In genomic region chr19:31272707-31273106, GRCh38 we compare ENCODE assay signal across 21 cellular contexts.
"Had no signal": no experiment of that assay in that cellular context is flagged by ENCODE, and none has a peak within 500 bp of the region (broad histone marks: within the 10 kb centered on the region; RNA-seq: fewer than 3 reads in every experiment).

No MANE protein-coding gene starts in this region.

- ATAC-seq: activated CD4-positive, alpha-beta T cell treated with anti-CD3 and anti-CD28 coated beads for 36 hours; activated T-cell treated with anti-CD3 and anti-CD28 coated beads, Interleukin-2, amount 50 U/mL, for 72 hours; T-cell had no signal

- H3K27ac ChIP-seq: PC-9 had no signal

- H3K4me1 Mint-ChIP-seq: activated CD4-positive, alpha-beta memory T cell treated with anti-CD3 and anti-CD28 coated beads, Interleukin-2, amount 10 ng/mL, durations not matched to agents 7 days and 5 days; activated CD4-positive, alpha-beta T cell treated with anti-CD3 and anti-CD28 coated beads for 36 hours; activated naive CD4-positive, alpha-beta T cell treated with anti-CD3 and anti-CD28 coated beads, Interleukin-2, amount 50 U/mL, for 24 hours; T-cell had no signal

- H3K4me3 Mint-ChIP-seq: activated CD4-positive, alpha-beta memory T cell treated with anti-CD3 and anti-CD28 coated beads, Interleukin-2, amount 10 ng/mL, durations not matched to agents 7 days and 5 days; activated CD4-positive, alpha-beta T cell treated with anti-CD3 and anti-CD28 coated beads for 36 hours; activated naive CD4-positive, alpha-beta T cell treated with anti-CD3 and anti-CD28 coated beads, Interleukin-2, amount 50 U/mL, for 24 hours; activated T-cell treated with anti-CD3 and anti-CD28 coated beads, Interleukin-2, amount 50 U/mL, for 72 hours; T-cell had no signal

- DNase-seq: activated CD4-positive, alpha-beta memory T cell treated with anti-CD3 and anti-CD28 coated beads, Interleukin-2, amount 10 ng/mL, durations not matched to agents 7 days and 5 days; activated CD4-positive, alpha-beta T cell treated with anti-CD3 and anti-CD28 coated beads for 36 hours; activated CD4-positive, alpha-beta T cell treated with anti-CD3 and anti-CD28 coated beads, Interleukin-2, amount 50 U/mL, for 1 hour; activated CD8-positive, alpha-beta memory T cell treated with anti-CD3 and anti-CD28 coated beads, Interleukin-2, amount 50 U/mL, for 4 hours; activated naive CD4-positive, alpha-beta T cell; activated T-cell treated with anti-CD3 and anti-CD28 coated beads, Interleukin-2, amount 50 U/mL, for 72 hours; MG63; MV-4-11; NCI-H1092 treated with DMSO at 0.1 percent for 48 hours; NCI-H1436; NCI-H187; NCI-H2081; NCI-H446; NCI-H524; PC-9; SHP77 treated with DMSO at 0.1 percent for 48 hours; T-cell; T-helper 2 cell; T1000 had no signal

- H3K27ac Mint-ChIP-seq: activated CD4-positive, alpha-beta memory T cell treated with anti-CD3 and anti-CD28 coated beads, Interleukin-2, amount 10 ng/mL, durations not matched to agents 7 days and 5 days; activated CD4-positive, alpha-beta T cell treated with anti-CD3 and anti-CD28 coated beads for 36 hours; activated naive CD4-positive, alpha-beta T cell treated with anti-CD3 and anti-CD28 coated beads, Interleukin-2, amount 50 U/mL, for 24 hours; activated T-cell treated with anti-CD3 and anti-CD28 coated beads, Interleukin-2, amount 50 U/mL, for 72 hours; activated T-helper 2 cell treated with anti-CD3 and anti-CD28 coated beads, Interferon-gamma antibody, Interleukin-2, Interleukin-4, amounts not matched to agents 10 μg/mL and 5 μg/mL and 100 μg/mL, durations not matched to agents 14 hours and 24 hours and 36 hours; T-cell had no signal

- H3K4me3 ChIP-seq: MG63, PC-9 had no signal

- H3K9me3 ChIP-seq: MG63 had no signal

- H3K27me3 ChIP-seq: MG63 had no signal

- H3K9me3 Mint-ChIP-seq: activated CD4-positive, alpha-beta memory T cell treated with anti-CD3 and anti-CD28 coated beads, Interleukin-2, amount 10 ng/mL, durations not matched to agents 7 days and 5 days; activated naive CD4-positive, alpha-beta T cell treated with anti-CD3 and anti-CD28 coated beads, Interleukin-2, amount 50 U/mL, for 24 hours; activated T-cell treated with anti-CD3 and anti-CD28 coated beads, Interleukin-2, amount 50 U/mL, for 72 hours; activated T-helper 2 cell treated with anti-CD3 and anti-CD28 coated beads, Interferon-gamma antibody, Interleukin-2, Interleukin-4, amounts not matched to agents 10 μg/mL and 5 μg/mL and 100 μg/mL, durations not matched to agents 14 hours and 24 hours and 36 hours; T-cell had no signal

- H3K27me3 Mint-ChIP-seq: activated CD4-positive, alpha-beta memory T cell treated with anti-CD3 and anti-CD28 coated beads, Interleukin-2, amount 10 ng/mL, durations not matched to agents 7 days and 5 days; activated CD4-positive, alpha-beta T cell treated with anti-CD3 and anti-CD28 coated beads for 36 hours; activated naive CD4-positive, alpha-beta T cell treated with anti-CD3 and anti-CD28 coated beads, Interleukin-2, amount 50 U/mL, for 24 hours; T-cell had no signal

- H3K36me3 Mint-ChIP-seq: activated naive CD4-positive, alpha-beta T cell treated with anti-CD3 and anti-CD28 coated beads, Interleukin-2, amount 50 U/mL, for 24 hours had no signal
